Comparison of ENCODE assay signal across 1 cellular context in genomic region chr5:73365301-73365853, GRCh38.
TF ChIP-seq lines count a peak whose summit lies in the region.

No MANE protein-coding gene starts in this region.

TF ChIP-seq in SK-N-SH treated with all-trans-retinoic acid at 6 μM for 48 hours, 23 proteins besides CTCF, POLR2A, EP300 and RAD21 (continued from another document):
- TF ChIP-seq, protein P1, sequence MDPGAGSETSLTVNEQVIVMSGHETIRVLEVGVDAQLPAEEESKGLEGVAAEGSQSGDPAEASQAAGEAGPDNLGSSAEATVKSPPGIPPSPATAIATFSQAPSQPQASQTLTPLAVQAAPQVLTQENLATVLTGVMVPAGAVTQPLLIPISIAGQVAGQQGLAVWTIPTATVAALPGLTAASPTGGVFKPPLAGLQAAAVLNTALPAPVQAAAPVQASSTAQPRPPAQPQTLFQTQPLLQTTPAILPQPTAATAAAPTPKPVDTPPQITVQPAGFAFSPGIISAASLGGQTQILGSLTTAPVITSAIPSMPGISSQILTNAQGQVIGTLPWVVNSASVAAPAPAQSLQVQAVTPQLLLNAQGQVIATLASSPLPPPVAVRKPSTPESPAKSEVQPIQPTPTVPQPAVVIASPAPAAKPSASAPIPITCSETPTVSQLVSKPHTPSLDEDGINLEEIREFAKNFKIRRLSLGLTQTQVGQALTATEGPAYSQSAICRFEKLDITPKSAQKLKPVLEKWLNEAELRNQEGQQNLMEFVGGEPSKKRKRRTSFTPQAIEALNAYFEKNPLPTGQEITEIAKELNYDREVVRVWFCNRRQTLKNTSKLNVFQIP (CRISPR knock-in tag; IDR thresholded peaks at IDR 0.05; ENCODE audit: borderline replicate concordance, low read depth): no peak
- no peak for TF ChIP-seq ZC3H10 (CRISPR knock-in tag; IDR thresholded peaks at IDR 0.05)
- TF ChIP-seq, protein P2, sequence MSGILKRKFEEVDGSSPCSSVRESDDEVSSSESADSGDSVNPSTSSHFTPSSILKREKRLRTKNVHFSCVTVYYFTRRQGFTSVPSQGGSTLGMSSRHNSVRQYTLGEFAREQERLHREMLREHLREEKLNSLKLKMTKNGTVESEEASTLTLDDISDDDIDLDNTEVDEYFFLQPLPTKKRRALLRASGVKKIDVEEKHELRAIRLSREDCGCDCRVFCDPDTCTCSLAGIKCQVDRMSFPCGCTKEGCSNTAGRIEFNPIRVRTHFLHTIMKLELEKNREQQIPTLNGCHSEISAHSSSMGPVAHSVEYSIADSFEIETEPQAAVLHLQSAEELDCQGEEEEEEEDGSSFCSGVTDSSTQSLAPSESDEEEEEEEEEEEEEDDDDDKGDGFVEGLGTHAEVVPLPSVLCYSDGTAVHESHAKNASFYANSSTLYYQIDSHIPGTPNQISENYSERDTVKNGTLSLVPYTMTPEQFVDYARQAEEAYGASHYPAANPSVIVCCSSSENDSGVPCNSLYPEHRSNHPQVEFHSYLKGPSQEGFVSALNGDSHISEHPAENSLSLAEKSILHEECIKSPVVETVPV (CRISPR knock-in tag; IDR thresholded peaks at IDR 0.05): no peak
- TF ChIP-seq ISL1 (CRISPR knock-in tag; IDR thresholded peaks at IDR 0.05): no peak
